In genomic region chr14:71855399-71856036, GRCh38 we compare ENCODE assay signal across 8 cellular contexts.
A peak's percentile ranks its signal among the peaks of the same experiment; 100 is the strongest.
DNase-seq lines count a peak whose midpoint lies in the region; ATAC-seq and TF ChIP-seq lines count a peak whose summit lies in the region.

No MANE protein-coding gene starts in this region.

- POLR2A ChIA-PET in OCI-LY7 (lab: Charles Lee): no interaction called here

- H3K9me3 ChIP-seq in OCI-LY7 (ENCODE audit: low read length): peaks cover 5% of the 10 kb centered on the region; the same call in 1 of the 2 replicates

- no peaks in the 10 kb centered on the region; the same call in 1 of the 2 replicates for H3K36me3 ChIP-seq in OCI-LY7 (ENCODE audit: insufficient read depth, low read length)

- H3K27ac Mint-ChIP-seq in activated T-helper 1 cell treated with anti-CD3 and anti-CD28 coated beads, Interleukin-12 subunit alpha, Interleukin-12 subunit beta, Interleukin-2, Interleukin-4 antibody, amounts not matched to agents 30 ng/mL and 10 ng/mL and 1 ng/mL, durations not matched to agents 14 hours and 24 hours and 36 hours: no peak overlapping the region

- H3K9me3 Mint-ChIP-seq in activated T-helper 1 cell treated with anti-CD3 and anti-CD28 coated beads, Interleukin-12 subunit alpha, Interleukin-12 subunit beta, Interleukin-2, Interleukin-4 antibody, amounts not matched to agents 30 ng/mL and 10 ng/mL and 1 ng/mL, durations not matched to agents 14 hours and 24 hours and 36 hours: peaks cover 10% of the 10 kb centered on the region

- H2AFZ ChIP-seq in OCI-LY7 (ENCODE audit: low read length): peak overlapping the region; percentile 86

- peaks cover 19% of the 10 kb centered on the region for H3K4me1 ChIP-seq in OCI-LY7 (ENCODE audit: insufficient read depth, low read length, poor library complexity, severe bottlenecking)

- H4K20me1 ChIP-seq in OCI-LY7 (ENCODE audit: insufficient read depth, low read length): no peaks in the 10 kb centered on the region

- no peaks in the 10 kb centered on the region for H3K36me3 Mint-ChIP-seq in activated T-helper 1 cell treated with anti-CD3 and anti-CD28 coated beads, Interleukin-12 subunit alpha, Interleukin-12 subunit beta, Interleukin-2, Interleukin-4 antibody, amounts not matched to agents 30 ng/mL and 10 ng/mL and 1 ng/mL, durations not matched to agents 14 hours and 24 hours and 36 hours (ENCODE audit: low read depth)

- no peak overlapping the region for H3K4me3 Mint-ChIP-seq in activated T-helper 1 cell treated with anti-CD3 and anti-CD28 coated beads, Interleukin-12 subunit alpha, Interleukin-12 subunit beta, Interleukin-2, Interleukin-4 antibody, amounts not matched to agents 30 ng/mL and 10 ng/mL and 1 ng/mL, durations not matched to agents 14 hours and 24 hours and 36 hours

- TF ChIP-seq CTCF in HFF-Myc (IDR thresholded peaks at IDR 0.05; ENCODE audit: low read depth, low read length, missing control alignments) (peak; percentile 88), OCI-LY7 (conservative IDR thresholded peaks at IDR 0.05; ENCODE audit: low read length) (peak; percentile 97)

- DNase-seq in COLO829 (ENCODE audit: low spot score): peak; percentile 67
- peak; percentile 51 for DNase-seq in HFF-Myc (ENCODE audit: extremely low read depth, low read depth)
- peak; percentile 70 for DNase-seq in OCI-LY7 (ENCODE audit: low spot score)
- DNase-seq in activated T-helper 1 cell treated with anti-CD3 and anti-CD28 coated beads, Interleukin-12 subunit alpha, Interleukin-12 subunit beta, Interleukin-2, Interleukin-4 antibody, amounts not matched to agents 30 ng/mL and 10 ng/mL and 1 ng/mL, durations not matched to agents 14 hours and 24 hours and 36 hours (ENCODE audit: low spot score): peak; percentile 24
- DNase-seq in globus pallidus (ENCODE audit: low spot score): peak; percentile 13
- DNase-seq in posterior vena cava (ENCODE audit: low spot score): peak; percentile 91

- H3K4me3 ChIP-seq in HFF-Myc (replicated peaks; ENCODE audit: low read depth, low read length) (no peak overlapping the region), OCI-LY7 (ENCODE audit: low read depth, low read length, poor library complexity, severe bottlenecking) (peak overlapping the region; percentile 22)

- peak overlapping the region; percentile 62 for H3K27ac ChIP-seq in OCI-LY7 (ENCODE audit: low read depth, low read length, poor library complexity, severe bottlenecking)

- ATAC-seq in HG02623 (IDR thresholded peaks at IDR 0.05; ENCODE audit: unreplicated experiment): no peak
- no peak for ATAC-seq in HG03196 (IDR thresholded peaks at IDR 0.05; ENCODE audit: unreplicated experiment)

- intact Hi-C loops in OCI-LY7 (cut with micrococcal nuclease; ENCODE audit: unreplicated experiment): loop anchor here (2.0 to 10.0 kb wide), 3 partner anchors 101 to 717 kb away; partner anchors contain the start of gene SIPA1L1
- intact Hi-C loops in activated T-helper 1 cell treated with anti-CD3 and anti-CD28 coated beads, Interleukin-12 subunit alpha, Interleukin-12 subunit beta, Interleukin-2, Interleukin-4 antibody, amounts not matched to agents 30 ng/mL and 10 ng/mL and 1 ng/mL, durations not matched to agents 14 hours and 24 hours and 36 hours (cut with micrococcal nuclease): loop anchor here (1.0 to 10.0 kb wide), 3 partner anchors 301 to 751 kb away; no protein-coding TSS in a partner anchor
- intact Hi-C loops in posterior vena cava (cut with DNase I): loop anchor here in 1 of 2 donors (10.0 kb wide), 1 partner anchor 721 kb away; no protein-coding TSS in a partner anchor

- no peaks in the 10 kb centered on the region for H3K9me2 ChIP-seq in OCI-LY7 (ENCODE audit: insufficient read depth, low read length)

- CTCF ChIA-PET in OCI-LY7 (lab: Charles Lee; ENCODE audit: unreplicated experiment): no interaction called here

- no TSS peak for BruUV-seq in OCI-LY7 (replicated peaks; lab: Mats Ljungman, UMichigan)

- H3K27me3 Mint-ChIP-seq in activated T-helper 1 cell treated with anti-CD3 and anti-CD28 coated beads, Interleukin-12 subunit alpha, Interleukin-12 subunit beta, Interleukin-2, Interleukin-4 antibody, amounts not matched to agents 30 ng/mL and 10 ng/mL and 1 ng/mL, durations not matched to agents 14 hours and 24 hours and 36 hours (ENCODE audit: insufficient read depth): peaks cover 27% of the 10 kb centered on the region

- H3K4me1 Mint-ChIP-seq in activated T-helper 1 cell treated with anti-CD3 and anti-CD28 coated beads, Interleukin-12 subunit alpha, Interleukin-12 subunit beta, Interleukin-2, Interleukin-4 antibody, amounts not matched to agents 30 ng/mL and 10 ng/mL and 1 ng/mL, durations not matched to agents 14 hours and 24 hours and 36 hours (ENCODE audit: low read depth): peaks cover 14% of the 10 kb centered on the region

- H3K79me2 ChIP-seq in OCI-LY7 (ENCODE audit: insufficient read depth, low read depth, low read length): no peaks in the 10 kb centered on the region

- H3K4me2 ChIP-seq in OCI-LY7 (ENCODE audit: low read length): peak overlapping the region; percentile 61

Comparison
In these comparisons a context has a peak if more than half of its experiments do, and no peak if none do; other contexts are left out.
1. DNase-seq: peak in every context shown above with its lines; median percentile 91 in posterior vena cava; 70 in OCI-LY7; 67 in COLO829; 51 in HFF-Myc; 24 in activated T-helper 1 cell treated with anti-CD3 and anti-CD28 coated beads, Interleukin-12 subunit alpha, Interleukin-12 subunit beta, Interleukin-2, Interleukin-4 antibody, amounts not matched to agents 30 ng/mL and 10 ng/mL and 1 ng/mL, durations not matched to agents 14 hours and 24 hours and 36 hours; 13 in globus pallidus.